In the genomic region with DNA sequence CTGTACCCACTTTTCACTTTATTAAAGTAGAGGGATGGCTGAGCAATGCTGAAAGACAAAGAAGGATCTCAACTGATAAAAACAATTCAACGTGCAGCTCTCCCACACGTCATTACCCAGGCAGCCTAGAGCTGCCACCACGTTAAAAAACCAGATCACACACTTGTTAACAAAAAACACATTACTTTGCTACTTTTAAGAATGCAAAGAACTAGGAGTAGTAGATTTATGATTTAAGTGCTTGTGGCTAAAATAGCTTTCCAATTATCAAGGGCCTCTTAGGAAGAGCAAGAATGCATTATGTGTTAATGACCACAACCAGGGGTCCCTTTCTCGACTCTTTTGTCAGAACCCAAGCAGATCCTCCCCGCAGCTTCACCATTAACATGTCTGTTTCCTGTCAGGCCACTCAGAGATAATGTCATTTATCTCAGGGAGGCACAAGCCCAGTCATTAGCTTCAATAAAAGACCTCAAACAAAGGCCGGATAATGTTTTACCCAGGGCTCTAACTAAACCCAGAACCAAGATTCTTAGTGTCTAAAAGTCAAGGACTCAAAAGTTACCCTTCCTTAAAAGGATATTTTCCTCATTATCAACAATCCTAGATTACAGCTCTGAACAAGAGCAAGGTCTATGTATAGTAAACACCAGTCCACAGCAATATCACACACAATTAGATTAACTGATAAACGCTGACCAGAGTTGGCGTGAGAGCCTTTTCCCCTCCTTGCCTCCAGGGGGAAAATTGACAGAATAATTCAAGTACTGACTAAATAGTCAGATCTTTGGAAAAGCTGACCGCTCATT, we compare ENCODE assay signal across 8 cellular contexts. TPM values are rescaled to one million over a fixed set of nuclear protein-coding genes. Genes with fewer than 3 reads are reported as not detected.
DNase-seq lines count a peak whose midpoint lies in the region; ATAC-seq and TF ChIP-seq lines count a peak whose summit lies in the region.

No MANE protein-coding gene starts in this region.

- TF ChIP-seq POLR2A in body of pancreas (IDR thresholded peaks at IDR 0.05), result no peak

- H3K4me1 Mint-ChIP-seq in Caco-2 (ENCODE audit: low read depth, unreplicated experiment), result peaks cover 47% of the 10 kb centered on the region
- no peaks in the 10 kb centered on the region for H3K4me1 Mint-ChIP-seq in activated CD4-positive, alpha-beta T cell treated with anti-CD3 and anti-CD28 coated beads, Interleukin-2, amount 10 ng/mL, durations not matched to agents 7 days and 5 days

- no peaks in the 10 kb centered on the region for H3K36me3 Mint-ChIP-seq in Caco-2 (ENCODE audit: insufficient read depth, unreplicated experiment)
- no peaks in the 10 kb centered on the region for H3K36me3 Mint-ChIP-seq in activated CD4-positive, alpha-beta T cell treated with anti-CD3 and anti-CD28 coated beads, Interleukin-2, amount 10 ng/mL, durations not matched to agents 7 days and 5 days (ENCODE audit: low read depth)

- no peaks in the 10 kb centered on the region for H3K9me3 ChIP-seq in Caco-2
- H3K9me3 ChIP-seq in body of pancreas, result no peaks in the 10 kb centered on the region
- no peaks in the 10 kb centered on the region for H3K9me3 ChIP-seq in mucosa of descending colon

- H3K4me1 ChIP-seq in Caco-2, result peaks cover 92% of the 10 kb centered on the region
- peaks cover 100% of the 10 kb centered on the region for H3K4me1 ChIP-seq in body of pancreas
- H3K4me1 ChIP-seq in mucosa of descending colon (ENCODE audit: low read depth), result peaks cover 57% of the 10 kb centered on the region

- H3K27me3 ChIP-seq in Caco-2 (replicated peaks; ENCODE audit: control insufficient read depth, insufficient read depth, low read length) (no peaks in the 10 kb centered on the region), body of pancreas (no peaks in the 10 kb centered on the region)

- H3K27ac Mint-ChIP-seq in Caco-2 (ENCODE audit: unreplicated experiment), result peak overlapping the region; percentile 67
- H3K27ac Mint-ChIP-seq in activated CD4-positive, alpha-beta T cell treated with anti-CD3 and anti-CD28 coated beads, Interleukin-2, amount 10 ng/mL, durations not matched to agents 7 days and 5 days, result no peak overlapping the region

- DNase-seq in Caco-2 (peak; percentile 37 to 69), NCI-H1417 (lab: John Stamatoyannopoulos, UW) (peak; percentile 16 to 93 (median 66)), body of pancreas (no peak), mucosa of descending colon (no peak), cerebellum (ENCODE audit: low spot score) (no peak), NCI-H2171 (lab: John Stamatoyannopoulos, UW) (no peak)
- DNase-seq in activated CD4-positive, alpha-beta T cell treated with anti-CD3 and anti-CD28 coated beads, Interleukin-2, amount 10 ng/mL, durations not matched to agents 7 days and 5 days, result no peak

- BruUV-seq in Caco-2 (replicated peaks; lab: Mats Ljungman, UMichigan), result no TSS peak

- H3K27ac ChIP-seq in body of pancreas, result peak overlapping the region; percentile 1 to 54 (median 28)

- no peaks in the 10 kb centered on the region for H3K27me3 Mint-ChIP-seq in Caco-2 (ENCODE audit: insufficient read depth, unreplicated experiment)
- peaks cover 37% of the 10 kb centered on the region for H3K27me3 Mint-ChIP-seq in activated CD4-positive, alpha-beta T cell treated with anti-CD3 and anti-CD28 coated beads, Interleukin-2, amount 10 ng/mL, durations not matched to agents 7 days and 5 days

- TF ChIP-seq CTCF in Caco-2 (IDR thresholded peaks at IDR 0.05; ENCODE audit: insufficient read depth in 1 of 2, low read depth in 1 of 2, low read length in 1 of 2, severe bottlenecking in 1 of 2, unreplicated experiment in 1 of 2) (peak in 1 of 2 experiments; percentile 23), body of pancreas (IDR thresholded peaks at IDR 0.05) (peak in 4 of 7 experiments; percentile 12 to 26 (median 18)), mucosa of descending colon (IDR thresholded peaks at IDR 0.05) (no peak)

- H3K36me3 ChIP-seq in Caco-2 (ENCODE audit: control insufficient read depth, insufficient read depth, low read length) (no peaks in the 10 kb centered on the region; the same call in 1 of the 2 replicates), body of pancreas (replicated peaks in 1 of 2; ENCODE audit: insufficient read depth in 1 of 2, low read depth in 2 of 2) (no peaks in the 10 kb centered on the region), mucosa of descending colon (ENCODE audit: low read depth) (no peaks in the 10 kb centered on the region)

- CTCF ChIA-PET in Caco-2 (lab: Charles Lee), result interaction anchor here (0.6 to 2.1 kb wide), 3 partner anchors 10 to 79 kb away, joined by 3 to 6 read pairs (median 3); no protein-coding TSS in a partner anchor
- CTCF ChIA-PET in activated CD4-positive, alpha-beta T cell treated with anti-CD3 and anti-CD28 coated beads, Interleukin-2, amount 10 ng/mL, durations not matched to agents 7 days and 5 days (lab: Charles Lee), result no interaction called here

- 24 to 33% methylated on average over 9 of the region's 9 CpGs for WGBS in body of pancreas, 2 donors

- POLR2A ChIA-PET in Caco-2 (lab: Charles Lee), result interaction anchor here (1.1 kb wide), 1 partner anchor 9 kb away, joined by 7 read pairs; no protein-coding TSS in a partner anchor
- POLR2A ChIA-PET in activated CD4-positive, alpha-beta T cell treated with anti-CD3 and anti-CD28 coated beads, Interleukin-2, amount 10 ng/mL, durations not matched to agents 7 days and 5 days (lab: Charles Lee), result no interaction called here

- intact Hi-C loops in Caco-2 (cut with micrococcal nuclease; ENCODE audit: unreplicated experiment), result loop anchor here (2.0 kb wide), 2 partner anchors 78 to 158 kb away; no protein-coding TSS in a partner anchor
- intact Hi-C loops in body of pancreas (cut with DNase I), result no loop called here
- intact Hi-C loops in mucosa of descending colon (cut with DNase I, micrococcal nuclease), result no loop called here

- ATAC-seq in body of pancreas (no peak), mucosa of descending colon (peak; percentile 4), HG03342 (IDR thresholded peaks at IDR 0.05; ENCODE audit: unreplicated experiment) (no peak)

- H3K4me3 ChIP-seq in Caco-2 (ENCODE audit: low read depth, low read length), result no peak overlapping the region
- no peak overlapping the region for H3K4me3 ChIP-seq in body of pancreas
- no peak overlapping the region for H3K4me3 ChIP-seq in mucosa of descending colon

- peak overlapping the region; percentile 51 for H3K4me3 Mint-ChIP-seq in Caco-2 (ENCODE audit: unreplicated experiment)
- no peak overlapping the region for H3K4me3 Mint-ChIP-seq in activated CD4-positive, alpha-beta T cell treated with anti-CD3 and anti-CD28 coated beads, Interleukin-2, amount 10 ng/mL, durations not matched to agents 7 days and 5 days

- no peaks in the 10 kb centered on the region for H3K9me3 Mint-ChIP-seq in Caco-2 (ENCODE audit: unreplicated experiment)
- H3K9me3 Mint-ChIP-seq in activated CD4-positive, alpha-beta T cell treated with anti-CD3 and anti-CD28 coated beads, Interleukin-2, amount 10 ng/mL, durations not matched to agents 7 days and 5 days, result no peaks in the 10 kb centered on the region

RNA-seq across cellular contexts. Expression of gene ZNF608, which starts 7.5 kb away (rescaled TPM):
- total RNA-seq in Caco-2 (2022), result 17.5 and 24.0 TPM in 2 replicates
- total RNA-seq in body of pancreas, result 10 to 100 TPM; 30.1 to 33.6 TPM
- total RNA-seq in mucosa of descending colon, result 10 to 100 TPM; 19.7 to 32.3 (median 27.2) TPM
- 86.3 TPM for total RNA-seq in cerebellum
- not detected for total RNA-seq in activated CD4-positive, alpha-beta T cell treated with anti-CD3 and anti-CD28 coated beads, Interleukin-2, amount 10 ng/mL, durations not matched to agents 7 days and 5 days

Comparison
In these comparisons a context has a peak if more than half of its experiments do, and no peak if none do; other contexts are left out.
1. DNase-seq: peak in Caco-2 (2 of 2) and NCI-H1417 (3 of 3); none in body of pancreas (0 of 4), mucosa of descending colon (0 of 3), cerebellum (single experiment), NCI-H2171 (single experiment) and activated CD4-positive, alpha-beta T cell treated with anti-CD3 and anti-CD28 coated beads, Interleukin-2, amount 10 ng/mL, durations not matched to agents 7 days and 5 days (single experiment).
2. RNA of gene ZNF608, which starts 7.5 kb away (total RNA-seq): 86.3 TPM in cerebellum (single experiment), 30.1 to 33.6 TPM in body of pancreas, 19.7 to 32.3 TPM in mucosa of descending colon and 17.5 to 24.0 TPM in Caco-2; not detected in activated CD4-positive, alpha-beta T cell treated with anti-CD3 and anti-CD28 coated beads, Interleukin-2, amount 10 ng/mL, durations not matched to agents 7 days and 5 days; every median in the first group is over 10 times any median in the second.